Comparison of ENCODE assay signal across 9 cellular contexts in the genomic region with DNA sequence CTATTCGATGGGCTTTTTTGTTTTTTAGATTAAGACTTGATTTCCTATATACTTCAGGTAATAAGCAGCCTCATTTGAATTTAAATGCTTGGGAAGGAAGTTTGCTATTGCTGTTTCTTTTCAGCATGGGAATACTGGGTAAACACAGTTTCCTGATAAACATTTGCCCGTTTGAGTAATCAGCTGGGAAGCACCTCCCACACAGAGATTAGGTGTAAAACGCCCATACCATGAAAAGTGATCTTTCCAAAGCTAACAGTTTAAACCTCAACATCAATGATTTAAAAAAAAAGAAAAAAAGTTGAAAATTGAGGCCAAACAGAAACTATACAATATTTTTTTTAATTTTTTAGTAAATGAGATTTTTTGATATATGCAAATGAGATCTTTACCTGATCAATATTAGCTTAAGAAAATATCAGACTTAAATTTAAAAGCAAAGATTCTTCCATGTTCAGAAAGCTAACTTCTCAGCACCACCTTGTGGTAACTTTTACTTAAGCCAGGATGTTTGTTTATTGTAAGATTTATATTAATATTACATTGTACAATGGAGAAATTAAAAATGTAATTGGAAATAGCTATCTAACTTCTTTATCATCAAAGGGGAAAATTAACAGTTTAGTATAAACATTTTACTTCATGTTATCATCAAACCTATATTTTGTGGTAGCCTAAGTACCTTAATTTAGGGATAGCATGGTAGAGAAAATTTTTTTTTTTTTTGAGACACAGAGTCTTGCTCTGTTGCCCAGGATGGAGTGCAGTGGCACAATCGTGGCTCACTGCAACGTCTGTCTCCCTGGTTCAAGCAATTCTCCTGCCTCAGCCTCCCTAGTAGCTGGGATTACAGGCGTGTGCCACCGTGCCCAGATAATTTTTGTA. TPM values are rescaled to one million over a fixed set of nuclear protein-coding genes. Genes with fewer than 3 reads are reported as not detected.
A peak's percentile ranks its signal among the peaks of the same experiment; 100 is the strongest.
DNase-seq lines count a peak whose midpoint lies in the region; ATAC-seq and TF ChIP-seq lines count a peak whose summit lies in the region.
"Had no signal": no experiment of that assay in that cellular context is flagged by ENCODE, and none has a peak within 500 bp of the region (broad histone marks: within the 10 kb centered on the region; RNA-seq: fewer than 3 reads in every experiment).

No MANE protein-coding gene starts in this region.

- CTCF ChIA-PET in activated CD4-positive, alpha-beta T cell treated with anti-CD3 and anti-CD28 coated beads, Interleukin-2, amount 10 ng/mL, durations not matched to agents 7 days and 5 days (lab: Charles Lee): interaction anchor here (0.6 to 2.5 kb wide), 9 partner anchors 8 to 420 kb away, joined by 3 to 10 read pairs (median 4); a partner anchor contains a TSS

- peaks cover 0 to 2% of the 10 kb centered on the region in 2 donors for H3K36me3 ChIP-seq in lung (ENCODE audit: control insufficient read depth in 2 of 2, insufficient read depth in 2 of 2, low read length in 2 of 2)

- no peak overlapping the region for H3K4me3 ChIP-seq in lung

- POLR2A ChIA-PET in activated CD4-positive, alpha-beta T cell treated with anti-CD3 and anti-CD28 coated beads, Interleukin-2, amount 10 ng/mL, durations not matched to agents 7 days and 5 days (lab: Charles Lee): interaction anchor here (0.7 kb wide), 1 partner anchor 181 kb away, joined by 10 read pairs; no protein-coding TSS in a partner anchor

- no peak overlapping the region for H3K4me3 Mint-ChIP-seq in brain
- H3K4me3 Mint-ChIP-seq in activated CD4-positive, alpha-beta T cell treated with anti-CD3 and anti-CD28 coated beads, Interleukin-2, amount 10 ng/mL, durations not matched to agents 7 days and 5 days: no peak overlapping the region

- peaks cover 2 to 4% of the 10 kb centered on the region in 2 donors for H3K4me1 ChIP-seq in lung (ENCODE audit: control insufficient read depth in 2 of 2, insufficient read depth in 2 of 2, low read length in 2 of 2)

- TF ChIP-seq EP300 in Ishikawa (IDR thresholded peaks at IDR 0.05; ENCODE audit: borderline replicate concordance): no peak

- DNase-seq in CD1c-positive myeloid dendritic cell (ENCODE audit: extremely low spot score): peak; percentile 45
- DNase-seq in lung (ENCODE audit: low spot score): no peak
- no peak for DNase-seq in DMS114 treated with DMSO at 0.1 percent for 48 hours (lab: John Stamatoyannopoulos, UW; ENCODE audit: unreplicated experiment)
- DNase-seq in NCI-H226: no peak
- DNase-seq in activated CD4-positive, alpha-beta T cell treated with anti-CD3 and anti-CD28 coated beads, Interleukin-2, amount 10 ng/mL, durations not matched to agents 7 days and 5 days: no peak
- DNase-seq: NCI-H146 had no signal

- H3K9me3 Mint-ChIP-seq in brain: no peaks in the 10 kb centered on the region
- H3K9me3 Mint-ChIP-seq in activated CD4-positive, alpha-beta T cell treated with anti-CD3 and anti-CD28 coated beads, Interleukin-2, amount 10 ng/mL, durations not matched to agents 7 days and 5 days: no peaks in the 10 kb centered on the region

- H3K27ac Mint-ChIP-seq in brain: no peak overlapping the region
- H3K27ac Mint-ChIP-seq in activated CD4-positive, alpha-beta T cell treated with anti-CD3 and anti-CD28 coated beads, Interleukin-2, amount 10 ng/mL, durations not matched to agents 7 days and 5 days: no peak overlapping the region

- no peak overlapping the region for H3K27ac ChIP-seq in lung (ENCODE audit: low read depth in 1 of 2, low read length in 1 of 2)

- TF ChIP-seq RAD21 in Ishikawa (IDR thresholded peaks at IDR 0.05; ENCODE audit: low read depth): peak; percentile 65

- H3K27me3 Mint-ChIP-seq in brain: no peaks in the 10 kb centered on the region
- H3K27me3 Mint-ChIP-seq in activated CD4-positive, alpha-beta T cell treated with anti-CD3 and anti-CD28 coated beads, Interleukin-2, amount 10 ng/mL, durations not matched to agents 7 days and 5 days: no peaks in the 10 kb centered on the region

- ATAC-seq in lung (ENCODE audit: insufficient read depth, low FRiP score): no peak
- ATAC-seq in GM21825 (IDR thresholded peaks at IDR 0.05; ENCODE audit: unreplicated experiment): no peak

- no peaks in the 10 kb centered on the region for H3K36me3 Mint-ChIP-seq in brain
- peaks cover 17% of the 10 kb centered on the region for H3K36me3 Mint-ChIP-seq in activated CD4-positive, alpha-beta T cell treated with anti-CD3 and anti-CD28 coated beads, Interleukin-2, amount 10 ng/mL, durations not matched to agents 7 days and 5 days (ENCODE audit: low read depth)

- H3K4me1 Mint-ChIP-seq in brain: no peaks in the 10 kb centered on the region
- H3K4me1 Mint-ChIP-seq in activated CD4-positive, alpha-beta T cell treated with anti-CD3 and anti-CD28 coated beads, Interleukin-2, amount 10 ng/mL, durations not matched to agents 7 days and 5 days: peaks cover 22% of the 10 kb centered on the region

- 55 to 62% methylated on average over 7 of the region's 7 CpGs for WGBS in lung, 2 donors

- TF ChIP-seq CTCF in brain (conservative IDR thresholded peaks at IDR 0.05) (peak; percentile 67 to 70), lung (IDR thresholded peaks at IDR 0.05; ENCODE audit: control extremely low read depth, extremely low read depth) (peak; percentile 14)

- H3K27me3 ChIP-seq in lung (ENCODE audit: control insufficient read depth, insufficient read depth): no peaks in the 10 kb centered on the region

- H3K9me3 ChIP-seq in lung (ENCODE audit: control insufficient read depth in 2 of 2, insufficient read depth in 1 of 2, low read length in 1 of 2): no peaks in the 10 kb centered on the region

TF ChIP-seq in Ishikawa, 13 proteins besides CTCF, POLR2A, EP300 and RAD21:
- TF ChIP-seq TEAD4 (IDR thresholded peaks at IDR 0.05) (no peak), YY1 (IDR thresholded peaks at IDR 0.05; ENCODE audit: low read depth) (no peak), TAF1 (IDR thresholded peaks at IDR 0.05; ENCODE audit: low read depth) (no peak), FOXM1 (IDR thresholded peaks at IDR 0.05; ENCODE audit: borderline replicate concordance, low read depth) (no peak), CREB1 (IDR thresholded peaks at IDR 0.05; ENCODE audit: low read depth) (no peak), NFIC (IDR thresholded peaks at IDR 0.05) (no peak), TCF12 (IDR thresholded peaks at IDR 0.05; ENCODE audit: low read depth) (no peak), ZBTB7A (IDR thresholded peaks at IDR 0.05; ENCODE audit: low read depth) (no peak)
- TF ChIP-seq, protein P1, sequence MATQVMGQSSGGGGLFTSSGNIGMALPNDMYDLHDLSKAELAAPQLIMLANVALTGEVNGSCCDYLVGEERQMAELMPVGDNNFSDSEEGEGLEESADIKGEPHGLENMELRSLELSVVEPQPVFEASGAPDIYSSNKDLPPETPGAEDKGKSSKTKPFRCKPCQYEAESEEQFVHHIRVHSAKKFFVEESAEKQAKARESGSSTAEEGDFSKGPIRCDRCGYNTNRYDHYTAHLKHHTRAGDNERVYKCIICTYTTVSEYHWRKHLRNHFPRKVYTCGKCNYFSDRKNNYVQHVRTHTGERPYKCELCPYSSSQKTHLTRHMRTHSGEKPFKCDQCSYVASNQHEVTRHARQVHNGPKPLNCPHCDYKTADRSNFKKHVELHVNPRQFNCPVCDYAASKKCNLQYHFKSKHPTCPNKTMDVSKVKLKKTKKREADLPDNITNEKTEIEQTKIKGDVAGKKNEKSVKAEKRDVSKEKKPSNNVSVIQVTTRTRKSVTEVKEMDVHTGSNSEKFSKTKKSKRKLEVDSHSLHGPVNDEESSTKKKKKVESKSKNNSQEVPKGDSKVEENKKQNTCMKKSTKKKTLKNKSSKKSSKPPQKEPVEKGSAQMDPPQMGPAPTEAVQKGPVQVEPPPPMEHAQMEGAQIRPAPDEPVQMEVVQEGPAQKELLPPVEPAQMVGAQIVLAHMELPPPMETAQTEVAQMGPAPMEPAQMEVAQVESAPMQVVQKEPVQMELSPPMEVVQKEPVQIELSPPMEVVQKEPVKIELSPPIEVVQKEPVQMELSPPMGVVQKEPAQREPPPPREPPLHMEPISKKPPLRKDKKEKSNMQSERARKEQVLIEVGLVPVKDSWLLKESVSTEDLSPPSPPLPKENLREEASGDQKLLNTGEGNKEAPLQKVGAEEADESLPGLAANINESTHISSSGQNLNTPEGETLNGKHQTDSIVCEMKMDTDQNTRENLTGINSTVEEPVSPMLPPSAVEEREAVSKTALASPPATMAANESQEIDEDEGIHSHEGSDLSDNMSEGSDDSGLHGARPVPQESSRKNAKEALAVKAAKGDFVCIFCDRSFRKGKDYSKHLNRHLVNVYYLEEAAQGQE (IDR thresholded peaks at IDR 0.05; ENCODE audit: low read depth): no peak
- TF ChIP-seq, protein P2, sequence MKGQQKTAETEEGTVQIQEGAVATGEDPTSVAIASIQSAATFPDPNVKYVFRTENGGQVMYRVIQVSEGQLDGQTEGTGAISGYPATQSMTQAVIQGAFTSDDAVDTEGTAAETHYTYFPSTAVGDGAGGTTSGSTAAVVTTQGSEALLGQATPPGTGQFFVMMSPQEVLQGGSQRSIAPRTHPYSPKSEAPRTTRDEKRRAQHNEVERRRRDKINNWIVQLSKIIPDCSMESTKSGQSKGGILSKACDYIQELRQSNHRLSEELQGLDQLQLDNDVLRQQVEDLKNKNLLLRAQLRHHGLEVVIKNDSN (IDR thresholded peaks at IDR 0.05): no peak
- TF ChIP-seq, protein P3, sequence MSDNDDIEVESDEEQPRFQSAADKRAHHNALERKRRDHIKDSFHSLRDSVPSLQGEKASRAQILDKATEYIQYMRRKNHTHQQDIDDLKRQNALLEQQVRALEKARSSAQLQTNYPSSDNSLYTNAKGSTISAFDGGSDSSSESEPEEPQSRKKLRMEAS (IDR thresholded peaks at IDR 0.05): no peak

RNA-seq across cellular contexts. Expression of a gene that starts 39.8 kb away (rescaled TPM):
- polyA plus RNA-seq in brain (ENCODE audit: insufficient read depth, low read depth, low replicate concordance) (not detected), lung (under 1 TPM; 0.07 to 0.18 TPM)
- under 1 TPM; 0.49 to 0.80 TPM for total RNA-seq in lung
- total RNA-seq in activated CD4-positive, alpha-beta T cell treated with anti-CD3 and anti-CD28 coated beads, Interleukin-2, amount 10 ng/mL, durations not matched to agents 7 days and 5 days: not detected
